Comparison of ENCODE assay signal across 32 cellular contexts in the genomic region with DNA sequence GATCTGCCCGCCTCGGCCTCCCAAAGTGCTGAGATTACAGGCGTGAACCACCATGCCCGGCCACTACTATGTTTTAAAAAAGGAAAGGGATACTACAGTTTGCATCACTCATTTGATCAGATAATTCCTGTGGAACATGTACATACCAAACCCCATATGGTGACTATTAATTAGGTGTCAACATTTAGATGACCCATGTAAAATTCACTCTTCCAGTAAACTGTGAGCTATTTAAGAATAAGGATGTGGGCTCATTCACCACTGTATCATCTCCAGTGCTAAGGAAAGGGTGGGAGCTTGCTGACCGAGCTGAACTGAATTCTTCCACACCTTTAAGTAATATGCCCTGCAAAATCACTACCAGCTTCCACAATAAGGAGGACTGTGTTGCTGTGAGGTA.
"Had no signal": no experiment of that assay in that cellular context is flagged by ENCODE, and none has a peak within 500 bp of the region (broad histone marks: within the 10 kb centered on the region; RNA-seq: fewer than 3 reads in every experiment).

No MANE protein-coding gene starts in this region.

- H3K9ac ChIP-seq: SK-N-SH had no signal

- H3K9me2 ChIP-seq: SK-N-SH had no signal

- ATAC-seq: activated CD8-positive, alpha-beta T cell treated with anti-CD3 and anti-CD28 coated beads for 36 hours; activated T-cell treated with anti-CD3 and anti-CD28 coated beads, Interleukin-2, amount 50 U/mL, for 72 hours; activated T-helper 17 cell treated with anti-CD3 and anti-CD28 coated beads, Interleukin-2, amount 50 U/mL, for 72 hours; body of pancreas; PC-3 had no signal

- H3K4me1 ChIP-seq: body of pancreas, breast epithelium, Peyer's patch had no signal

- H3K4me2 ChIP-seq: SK-N-SH had no signal

- H3K9me3 ChIP-seq: body of pancreas, breast epithelium, Peyer's patch, SJSA1, SK-N-SH had no signal

- DNase-seq: activated CD4-positive, alpha-beta T cell treated with anti-CD3 and anti-CD28 coated beads, Interleukin-2, amount 10 ng/mL, durations not matched to agents 24 days and 14 days; activated CD4-positive, alpha-beta T cell treated with anti-CD3 and anti-CD28 coated beads, Interleukin-2, amount 50 U/mL, for 4 hours; activated CD8-positive, alpha-beta T cell treated with anti-CD3 and anti-CD28 coated beads for 36 hours; activated effector memory CD4-positive, alpha-beta T cell treated with anti-CD3 and anti-CD28 coated beads, Interleukin-2, amount 50 U/mL, for 16 hours; activated naive CD4-positive, alpha-beta T cell; activated naive CD4-positive, alpha-beta T cell treated with anti-CD3 and anti-CD28 coated beads, Interleukin-2, amount 50 U/mL, for 16 hours; activated naive CD8-positive, alpha-beta T cell treated with anti-CD3 and anti-CD28 coated beads for 36 hours; activated T-cell treated with anti-CD3 and anti-CD28 coated beads, Interleukin-2, amount 50 U/mL, for 1 hour; activated T-cell treated with anti-CD3 and anti-CD28 coated beads, Interleukin-2, amount 50 U/mL, for 72 hours; amniotic stem cell; aorta; body of pancreas; caudate nucleus; NCI-H1092 treated with DMSO at 0.1 percent for 48 hours; NCI-H1417; NCI-H146; NCI-H187; NCI-H2029 treated with DMSO at 0.1 percent for 48 hours; NCI-H2107; NCI-H2171; NCI-H510A; NCI-H526; NCI-H748 treated with DMSO at 0.1 percent for 48 hours; NK-92 treated with Interleukin-12 subunit alpha and Interleukin-12 subunit beta, amount 100 ng/mL, for 24 hours; PC-3; Peyer's patch; RPMI8226; SHP77 treated with DMSO at 0.1 percent for 48 hours; SK-N-SH had no signal

- H3K27me3 ChIP-seq: body of pancreas, breast epithelium, Peyer's patch, SJSA1 had no signal

- H3K4me3 ChIP-seq: body of pancreas, breast epithelium, Peyer's patch, SJSA1 had no signal

- H3K27ac ChIP-seq: body of pancreas, breast epithelium, Peyer's patch, SJSA1 had no signal

- H3K36me3 ChIP-seq: breast epithelium, Peyer's patch, SJSA1 had no signal
